ENCODE assay signal across 21 cellular contexts in genomic region chr2:221425353-221425752, GRCh38.
"Had no signal": no experiment of that assay in that cellular context is flagged by ENCODE, and none has a peak within 500 bp of the region (broad histone marks: within the 10 kb centered on the region; RNA-seq: fewer than 3 reads in every experiment).

No MANE protein-coding gene starts in this region.

- H3K9me3 Mint-ChIP-seq: effector memory CD8-positive, alpha-beta T cell; natural killer cell treated with Interleukin-12 subunit alpha and Interleukin-12 subunit beta and Interleukin-15 and Interleukin-18, amount 100 ng/mL, for 72 hours; stimulated activated naive B cell treated with anti-CD40 and anti-IgM and Interleukin-4, amounts not matched to agents 10 μg/mL and 1 μg/mL and 100 μg/mL, for 72 hours; stimulated activated naive CD8-positive, alpha-beta T cell treated with anti-CD3 and anti-CD28 coated beads, Interleukin-15, Interleukin-2, amounts not matched to agents 100 ng/mL and 50 ng/mL, for 24 hours had no signal

- H3K36me3 Mint-ChIP-seq: natural killer cell treated with Interleukin-12 subunit alpha and Interleukin-12 subunit beta and Interleukin-15 and Interleukin-18, amount 100 ng/mL, for 72 hours had no signal

- H3K36me3 ChIP-seq: lower lobe of right lung, prostate gland, thoracic aorta, tibial nerve had no signal

- H3K27me3 Mint-ChIP-seq: effector memory CD8-positive, alpha-beta T cell; naive B cell; natural killer cell treated with Interleukin-12 subunit alpha and Interleukin-12 subunit beta and Interleukin-15 and Interleukin-18, amount 100 ng/mL, for 72 hours; stimulated activated naive B cell treated with anti-CD40 and anti-IgM and Interleukin-4, amounts not matched to agents 10 μg/mL and 1 μg/mL and 100 μg/mL, for 72 hours; stimulated activated naive CD8-positive, alpha-beta T cell treated with anti-CD3 and anti-CD28 coated beads, Interleukin-15, Interleukin-2, amounts not matched to agents 100 ng/mL and 50 ng/mL, for 24 hours had no signal

- H3K9me3 ChIP-seq: esophagus squamous epithelium, lower lobe of right lung, prostate gland, right atrium auricular region, sigmoid colon, spleen, thoracic aorta, tibial nerve, upper lobe of left lung had no signal

- H3K4me3 ChIP-seq: esophagus squamous epithelium, lower lobe of right lung, prostate gland, right atrium auricular region, sigmoid colon, skin epidermis, spleen, thoracic aorta, tibial nerve, upper lobe of left lung had no signal

- H3K27me3 ChIP-seq: esophagus squamous epithelium, right atrium auricular region, sigmoid colon, spleen, tibial nerve, upper lobe of left lung had no signal

- H3K4me3 Mint-ChIP-seq: effector memory CD8-positive, alpha-beta T cell; naive B cell; natural killer cell treated with Interleukin-12 subunit alpha and Interleukin-12 subunit beta and Interleukin-15 and Interleukin-18, amount 100 ng/mL, for 72 hours; stimulated activated naive B cell treated with anti-CD40 and anti-IgM and Interleukin-4, amounts not matched to agents 10 μg/mL and 1 μg/mL and 100 μg/mL, for 72 hours; stimulated activated naive CD8-positive, alpha-beta T cell treated with anti-CD3 and anti-CD28 coated beads, Interleukin-15, Interleukin-2, amounts not matched to agents 100 ng/mL and 50 ng/mL, for 24 hours had no signal

- H3K27ac Mint-ChIP-seq: effector memory CD8-positive, alpha-beta T cell; naive B cell; natural killer cell treated with Interleukin-12 subunit alpha and Interleukin-12 subunit beta and Interleukin-15 and Interleukin-18, amount 100 ng/mL, for 72 hours; stimulated activated naive B cell treated with anti-CD40 and anti-IgM and Interleukin-4, amounts not matched to agents 10 μg/mL and 1 μg/mL and 100 μg/mL, for 72 hours; stimulated activated naive CD8-positive, alpha-beta T cell treated with anti-CD3 and anti-CD28 coated beads, Interleukin-15, Interleukin-2, amounts not matched to agents 100 ng/mL and 50 ng/mL, for 24 hours had no signal

- H3K4me1 ChIP-seq: lower lobe of right lung, prostate gland, tibial nerve, upper lobe of left lung had no signal

- H3K27ac ChIP-seq: esophagus squamous epithelium, lower lobe of right lung, prostate gland, sigmoid colon, spleen, thoracic aorta, tibial nerve, upper lobe of left lung had no signal

- DNase-seq: cortex of kidney; effector memory CD8-positive, alpha-beta T cell; erythroblast; esophagus squamous epithelium; foreskin melanocyte; left ventricle myocardium superior; lower lobe of right lung; naive B cell; nucleus accumbens; sigmoid colon; spleen; stimulated activated CD4-positive, alpha-beta T cell treated with anti-CD3 and anti-CD28 coated beads, Interleukin-4, amount 100 ng/mL, for 4 hours; stimulated activated naive B cell treated with anti-CD40 and anti-IgM and Interleukin-4, amounts not matched to agents 10 μg/mL and 1 μg/mL and 100 μg/mL, for 72 hours; upper lobe of left lung had no signal

- ATAC-seq: effector memory CD8-positive, alpha-beta T cell; left ventricle myocardium superior; lower lobe of right lung; natural killer cell treated with Interleukin-12 subunit alpha and Interleukin-12 subunit beta and Interleukin-15 and Interleukin-18, amount 100 ng/mL, for 72 hours; stimulated activated naive B cell treated with anti-CD40 and anti-IgM and Interleukin-4, amounts not matched to agents 10 μg/mL and 1 μg/mL and 100 μg/mL, for 72 hours had no signal
